In genomic region chr4:80196259-80197131, GRCh38 we compare ENCODE assay signal across 8 cellular contexts. TPM values are rescaled to one million over a fixed set of nuclear protein-coding genes. Genes with fewer than 3 reads are reported as not detected.
DNase-seq lines count a peak whose midpoint lies in the region; ATAC-seq and TF ChIP-seq lines count a peak whose summit lies in the region.

No MANE protein-coding gene starts in this region.

- CTCF ChIA-PET in activated CD8-positive, alpha-beta memory T cell treated with anti-CD3 and anti-CD28 coated beads, Interleukin-2, amount 10 ng/mL, durations not matched to agents 7 days and 5 days (lab: Charles Lee) = interaction anchor here (1.0 to 2.8 kb wide), 5 partner anchors 10 to 24 kb away, joined by 3 to 15 read pairs (median 3); no protein-coding TSS in a partner anchor

- H3K9me2 ChIP-seq in hepatocyte (replicated peaks; ENCODE audit: insufficient read depth) = no peaks in the 10 kb centered on the region

- no peak overlapping the region for H3K27ac ChIP-seq in hepatocyte
- no peak overlapping the region for H3K27ac ChIP-seq in subcutaneous abdominal adipose tissue (ENCODE audit: low read depth, low read length)
- no peak overlapping the region for H3K27ac ChIP-seq in upper lobe of right lung

- TF ChIP-seq CTCF in WI38 (IDR thresholded peaks at IDR 0.05; ENCODE audit: low read depth, low read length) (no peak), hepatocyte (IDR thresholded peaks at IDR 0.05; ENCODE audit: poor library complexity) (no peak), upper lobe of right lung (IDR thresholded peaks at IDR 0.05) (no peak)

- no peak overlapping the region for H3K9ac ChIP-seq in subcutaneous abdominal adipose tissue (ENCODE audit: low read length in 5 of 5)

- H3K36me3 Mint-ChIP-seq in activated CD8-positive, alpha-beta memory T cell treated with anti-CD3 and anti-CD28 coated beads, Interleukin-2, amount 10 ng/mL, durations not matched to agents 7 days and 5 days = peaks cover 61% of the 10 kb centered on the region

- intact Hi-C loops in upper lobe of right lung (cut with DNase I) = no loop called here

- H3K36me3 ChIP-seq in hepatocyte (replicated peaks; ENCODE audit: insufficient read depth, low read depth) (no peaks in the 10 kb centered on the region), subcutaneous abdominal adipose tissue (ENCODE audit: control insufficient read depth in 5 of 5, insufficient read depth in 5 of 5, low read length in 5 of 5) (no peaks in the 10 kb centered on the region), upper lobe of right lung (no peaks in the 10 kb centered on the region)

- H3K4me1 ChIP-seq in hepatocyte (ENCODE audit: insufficient read depth) (peaks cover 11% of the 10 kb centered on the region), subcutaneous abdominal adipose tissue (ENCODE audit: control insufficient read depth in 5 of 5, insufficient read depth in 5 of 5, low read length in 5 of 5) (peaks cover 0 to 23% (median 5%) of the 10 kb centered on the region in 5 donors), upper lobe of right lung (peaks cover 13% of the 10 kb centered on the region)

- peaks cover 34% of the 10 kb centered on the region for H3K4me1 Mint-ChIP-seq in activated CD8-positive, alpha-beta memory T cell treated with anti-CD3 and anti-CD28 coated beads, Interleukin-2, amount 10 ng/mL, durations not matched to agents 7 days and 5 days

- no peak for DNase-seq in activated CD8-positive, alpha-beta memory T cell treated with anti-CD3 and anti-CD28 coated beads, Interleukin-2, amount 10 ng/mL, durations not matched to agents 7 days and 5 days
- DNase-seq in activated CD8-positive, alpha-beta memory T cell treated with anti-CD3 and anti-CD28 coated beads, Interleukin-2, amount 50 U/mL, for 4 hours = no peak
- DNase-seq in hepatocyte (ENCODE audit: low spot score) (no peak), upper lobe of right lung (no peak)
- DNase-seq in activated effector memory CD4-positive, alpha-beta T cell treated with anti-CD3 and anti-CD28 coated beads, Interleukin-2, amount 50 U/mL, for 16 hours = no peak

- peak overlapping the region; percentile 76 for H3K4me2 ChIP-seq in hepatocyte

- peak overlapping the region; percentile 53 for H3K4me3 Mint-ChIP-seq in activated CD8-positive, alpha-beta memory T cell treated with anti-CD3 and anti-CD28 coated beads, Interleukin-2, amount 10 ng/mL, durations not matched to agents 7 days and 5 days

- H3K27me3 ChIP-seq in hepatocyte (peaks cover 99% of the 10 kb centered on the region), subcutaneous abdominal adipose tissue (ENCODE audit: control insufficient read depth in 5 of 5, insufficient read depth in 4 of 5, low read length in 5 of 5) (peaks cover 8 to 44% (median 41%) of the 10 kb centered on the region in 5 donors), upper lobe of right lung (peaks cover 89% of the 10 kb centered on the region)

- no peak overlapping the region for H2AFZ ChIP-seq in hepatocyte

- no peaks in the 10 kb centered on the region for H3K79me2 ChIP-seq in hepatocyte

- H3K4me3 ChIP-seq in WI38 (ENCODE audit: low read depth, low read length) (peak overlapping the region; percentile 35), hepatocyte (no peak overlapping the region), subcutaneous abdominal adipose tissue (ENCODE audit: low read depth in 1 of 5, low read length in 5 of 5) (peak overlapping the region in 3 of 5 donors; percentile 36 to 47 (median 40)), upper lobe of right lung (no peak overlapping the region)

- ATAC-seq in activated CD8-positive, alpha-beta memory T cell treated with anti-CD3 and anti-CD28 coated beads, Interleukin-2, amount 10 ng/mL, durations not matched to agents 7 days and 5 days = no peak
- ATAC-seq in HG03280 (IDR thresholded peaks at IDR 0.05; ENCODE audit: unreplicated experiment) = no peak
- ATAC-seq in upper lobe of right lung = no peak

- H4K20me1 ChIP-seq in hepatocyte (ENCODE audit: insufficient read depth, poor library complexity, severe bottlenecking) = no peaks in the 10 kb centered on the region

- H3K9me3 Mint-ChIP-seq in activated CD8-positive, alpha-beta memory T cell treated with anti-CD3 and anti-CD28 coated beads, Interleukin-2, amount 10 ng/mL, durations not matched to agents 7 days and 5 days (ENCODE audit: low read depth) = no peaks in the 10 kb centered on the region

- no peaks in the 10 kb centered on the region for H3K9me3 ChIP-seq in hepatocyte (ENCODE audit: low read depth)
- no peaks in the 10 kb centered on the region for H3K9me3 ChIP-seq in subcutaneous abdominal adipose tissue (ENCODE audit: control insufficient read depth in 5 of 5, low read length in 5 of 5)
- H3K9me3 ChIP-seq in upper lobe of right lung = no peaks in the 10 kb centered on the region

- no peak overlapping the region for H3K27ac Mint-ChIP-seq in activated CD8-positive, alpha-beta memory T cell treated with anti-CD3 and anti-CD28 coated beads, Interleukin-2, amount 10 ng/mL, durations not matched to agents 7 days and 5 days

- peaks cover 33% of the 10 kb centered on the region for H3K27me3 Mint-ChIP-seq in activated CD8-positive, alpha-beta memory T cell treated with anti-CD3 and anti-CD28 coated beads, Interleukin-2, amount 10 ng/mL, durations not matched to agents 7 days and 5 days

- 11% methylated on average over 34 of the region's 36 CpGs for WGBS in hepatocyte (ENCODE audit: low lambda C conversion rate, missing lambda C conversion rate)

RNA-seq across cellular contexts. Expression of gene PRDM8, which starts 0.8 kb away (rescaled TPM):
- 10 to 100 TPM; 21.7 to 32.5 TPM for total RNA-seq in activated CD8-positive, alpha-beta memory T cell treated with anti-CD3 and anti-CD28 coated beads, Interleukin-2, amount 10 ng/mL, durations not matched to agents 7 days and 5 days
- total RNA-seq in hepatocyte (0.40 and 1.8 TPM in 2 replicates), upper lobe of right lung (1.7 TPM)
- 0.65 and 0.66 TPM in 2 replicates for polyA plus RNA-seq in hepatocyte

Comparison
In these comparisons a context has a peak if more than half of its experiments do, and no peak if none do; other contexts are left out.
1. H3K4me3 ChIP-seq: peak in WI38 (single experiment) and subcutaneous abdominal adipose tissue (3 of 5); none in hepatocyte (single experiment) and upper lobe of right lung (single experiment).